In the genomic region with DNA sequence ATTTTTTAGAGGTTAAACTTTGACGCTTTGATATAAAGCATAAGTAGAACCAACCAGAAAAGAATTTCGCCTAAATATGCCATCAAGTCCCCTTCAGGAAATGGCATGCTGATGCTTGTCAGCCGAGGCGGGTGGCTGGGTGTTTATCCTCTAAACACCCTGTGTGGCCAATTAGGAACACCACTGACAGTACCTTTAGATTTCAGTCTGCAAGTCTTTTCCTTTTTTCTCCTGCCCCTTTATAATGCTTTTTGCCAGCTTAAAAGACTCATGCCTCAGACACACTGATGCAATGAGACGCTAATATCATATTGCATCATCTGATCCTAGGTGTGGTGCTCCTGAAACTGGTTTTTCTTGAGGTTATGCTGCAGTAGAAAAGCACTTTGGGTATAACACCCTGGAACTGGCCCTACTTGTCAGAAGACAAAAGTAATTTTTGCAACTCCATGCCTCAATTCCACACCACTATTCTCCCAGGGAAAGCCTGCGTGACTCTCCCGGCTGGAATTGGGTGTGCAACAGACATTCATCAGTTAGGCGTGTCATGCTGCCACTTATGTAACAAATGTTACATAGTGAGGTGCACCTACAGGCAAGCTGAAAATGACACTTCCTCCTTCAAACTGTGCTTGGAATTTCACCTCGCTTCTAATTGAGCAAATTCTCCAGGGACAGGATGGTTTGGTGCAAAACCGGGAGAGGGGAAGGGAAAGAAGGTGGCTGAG, we compare ENCODE assay signal across 1 cellular context.
TF ChIP-seq lines count a peak whose summit lies in the region.

No MANE protein-coding gene starts in this region.

TF ChIP-seq in K562, 482 proteins besides CTCF, POLR2A, EP300 and RAD21 (continued from another document):
- TF ChIP-seq NFRKB (IDR thresholded peaks at IDR 0.05; ENCODE audit: low read depth) (peak; percentile 75; the same call in 1 of the 2 replicates), FOSL1 (tag; conservative IDR thresholded peaks at IDR 0.05) (peak; percentile 48), HDAC2 (IDR thresholded peaks at IDR 0.05) (peak; percentile 78; the same call in 1 of the 2 replicates), ETV1 (tag; conservative IDR thresholded peaks at IDR 0.05; ENCODE audit: low read depth) (0 out of 2 replicates have a peak, but pooled peaks have one; percentile 31), ZEB2 (IDR thresholded peaks at IDR 0.05) (peak; percentile 92), GTF2A2 (tag; IDR thresholded peaks at IDR 0.05) (peak; percentile 31; the same call in 1 of the 2 replicates), ARNT (IDR thresholded peaks at IDR 0.05) (peak in 1 of 2 experiments; percentile 25; a peak in 1 of 4 replicates), ZC3H11A (IDR thresholded peaks at IDR 0.05; ENCODE audit: low read depth, low read length) (0 out of 2 replicates have a peak, but pooled peaks have one; percentile 66), JUNB (CRISPR knock-in tag; conservative IDR thresholded peaks at IDR 0.05) (0 out of 2 replicates have a peak, but pooled peaks have one; percentile 23), KLF16 (IDR thresholded peaks at IDR 0.05) (0 out of 2 replicates have a peak, but pooled peaks have one; percentile 4), SOX6 (IDR thresholded peaks at IDR 0.05) (peak; percentile 72), MYC (IDR thresholded peaks at IDR 0.05; ENCODE audit: low read depth, low read length) (peak; percentile 99), MYC (CRISPR knock-in tag; IDR thresholded peaks at IDR 0.05; ENCODE audit: borderline replicate concordance, low read depth) (no peak; the same call in 1 of the 2 replicates), NR2C2 (CRISPR knock-in tag; IDR thresholded peaks at IDR 0.05) (peak; percentile 5; the same call in 1 of the 2 replicates), NR2C2 (tag; IDR thresholded peaks at IDR 0.05) (peak; percentile 81), TRIM24 (IDR thresholded peaks at IDR 0.05) (peak; percentile 91 to 94), SMARCA4 (IDR thresholded peaks at IDR 0.05) (peak; percentile 81; the same call in 1 of the 2 replicates), TRIM28 (IDR thresholded peaks at IDR 0.05) (peak; percentile 32; the same call in 1 of the 2 replicates)
TF ChIP-seq in K562: peak in this region for 101.
